8 cellular contexts compared by ENCODE assay signal in the genomic region with DNA sequence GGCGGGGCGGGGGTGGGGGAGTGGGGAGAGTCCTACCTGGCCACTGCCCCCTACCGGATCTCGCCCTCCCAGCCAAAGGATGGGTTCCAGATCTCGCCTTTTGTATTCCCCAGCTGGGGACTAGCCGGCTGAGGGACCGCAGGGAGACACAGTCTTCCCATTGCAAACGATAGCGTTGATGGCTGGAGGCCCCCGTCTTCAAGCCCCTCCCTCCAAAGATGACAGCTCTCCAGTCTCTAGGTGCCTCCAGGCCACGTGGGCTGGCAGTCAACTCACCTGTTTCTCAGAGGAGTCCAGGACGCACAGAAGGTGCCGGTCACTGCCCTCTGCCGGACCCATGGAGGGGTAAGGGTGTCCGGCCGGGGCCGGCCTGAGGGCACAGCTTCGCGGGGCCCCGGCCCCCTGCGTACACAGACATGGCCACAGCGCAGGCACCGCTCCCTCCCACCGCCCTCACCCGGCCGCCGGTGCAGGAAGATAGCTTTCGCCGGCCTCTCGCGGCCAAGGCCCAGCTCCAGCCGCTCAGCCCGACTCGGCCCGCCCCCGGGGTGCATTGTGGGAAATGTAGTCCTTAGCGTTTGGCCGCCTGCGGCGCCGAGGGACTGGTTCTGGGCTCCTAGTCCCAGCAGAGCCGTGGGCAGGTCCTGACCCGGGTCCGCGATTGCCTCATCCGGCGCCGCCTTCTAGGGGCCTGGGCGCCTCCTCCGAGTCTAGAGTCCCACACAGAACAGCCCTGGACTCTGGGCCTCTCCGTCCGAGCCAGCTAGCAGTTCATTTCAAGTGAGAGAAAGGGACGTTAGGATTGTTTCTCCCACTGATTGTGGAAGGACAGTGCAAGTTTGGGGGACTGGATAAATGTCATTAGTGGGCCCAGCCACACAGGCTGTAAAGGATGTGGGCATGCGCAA. TPM values are rescaled to one million over a fixed set of nuclear protein-coding genes. Genes with fewer than 3 reads are reported as not detected.
DNase-seq lines count a peak whose midpoint lies in the region; ATAC-seq and TF ChIP-seq lines count a peak whose summit lies in the region.

A gene with protein sequence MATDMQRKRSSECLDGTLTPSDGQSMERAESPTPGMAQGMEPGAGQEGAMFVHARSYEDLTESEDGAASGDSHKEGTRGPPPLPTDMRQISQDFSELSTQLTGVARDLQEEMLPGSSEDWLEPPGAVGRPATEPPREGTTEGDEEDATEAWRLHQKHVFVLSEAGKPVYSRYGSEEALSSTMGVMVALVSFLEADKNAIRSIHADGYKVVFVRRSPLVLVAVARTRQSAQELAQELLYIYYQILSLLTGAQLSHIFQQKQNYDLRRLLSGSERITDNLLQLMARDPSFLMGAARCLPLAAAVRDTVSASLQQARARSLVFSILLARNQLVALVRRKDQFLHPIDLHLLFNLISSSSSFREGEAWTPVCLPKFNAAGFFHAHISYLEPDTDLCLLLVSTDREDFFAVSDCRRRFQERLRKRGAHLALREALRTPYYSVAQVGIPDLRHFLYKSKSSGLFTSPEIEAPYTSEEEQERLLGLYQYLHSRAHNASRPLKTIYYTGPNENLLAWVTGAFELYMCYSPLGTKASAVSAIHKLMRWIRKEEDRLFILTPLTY (minus strand): TSS at position 479 of the 908 bp plus-strand sequence. CDS start 16,465 bp downstream, outside the sequence.

- H3K4me3 ChIP-seq in CD4-positive, CD25-positive, alpha-beta regulatory T cell (ENCODE audit: low read depth, low read length): peak within 1 kb of the TSS; percentile 77
- H3K4me3 ChIP-seq in dorsolateral prefrontal cortex: peak within 1 kb of the TSS; percentile 63 to 98 (median 91)
- peak within 1 kb of the TSS; percentile 64 for H3K4me3 ChIP-seq in lower leg skin (ENCODE audit: low read depth, poor library complexity, severe bottlenecking)

- no peaks in the 10 kb centered on the region for H3K36me3 ChIP-seq in CD4-positive, CD25-positive, alpha-beta regulatory T cell (ENCODE audit: control insufficient read depth, insufficient read depth, low read length)

- no peak for TF ChIP-seq POLR2A in lower leg skin (IDR thresholded peaks at IDR 0.05)

- CTCF ChIA-PET in activated CD4-positive, alpha-beta memory T cell treated with anti-CD3 and anti-CD28 coated beads for 36 hours (lab: Charles Lee): interaction anchor here (0.6 to 2.3 kb wide), 9 partner anchors 9 to 582 kb away, joined by 3 to 18 read pairs (median 4); a partner anchor contains a TSS

- peaks cover 6% of the 10 kb centered on the region for H3K36me3 Mint-ChIP-seq in CD4-positive, CD25-positive, alpha-beta regulatory T cell
- no peaks in the 10 kb centered on the region for H3K36me3 Mint-ChIP-seq in activated CD4-positive, alpha-beta memory T cell treated with anti-CD3 and anti-CD28 coated beads for 36 hours

- TF ChIP-seq CTCF in dorsolateral prefrontal cortex (IDR thresholded peaks at IDR 0.05 in 54 of 56, conservative IDR thresholded peaks at IDR 0.05 in 2 of 56; ENCODE audit: low read depth in 1 of 56, partially characterized antibody in 56 of 56) (peak in 49 of 56 donors; percentile 11 to 67 (median 42)), lower leg skin (IDR thresholded peaks at IDR 0.05) (no peak)

- no peaks in the 10 kb centered on the region for H3K27me3 Mint-ChIP-seq in CD4-positive, CD25-positive, alpha-beta regulatory T cell
- no peaks in the 10 kb centered on the region for H3K27me3 Mint-ChIP-seq in activated CD4-positive, alpha-beta memory T cell treated with anti-CD3 and anti-CD28 coated beads for 36 hours

- H3K9me3 ChIP-seq in CD4-positive, CD25-positive, alpha-beta regulatory T cell (ENCODE audit: control insufficient read depth in 2 of 2, low read length in 2 of 2): no peaks in the 10 kb centered on the region

- peaks cover 12% of the 10 kb centered on the region for H3K4me1 ChIP-seq in CD4-positive, CD25-positive, alpha-beta regulatory T cell (ENCODE audit: control insufficient read depth, insufficient read depth, low read length, poor library complexity, severe bottlenecking)

- 1 to 4% methylated on average over 10 to 36 of the region's 54 CpGs for WGBS in lower leg skin, 2 donors

- no peaks in the 10 kb centered on the region for H3K9me3 Mint-ChIP-seq in CD4-positive, CD25-positive, alpha-beta regulatory T cell
- H3K9me3 Mint-ChIP-seq in activated CD4-positive, alpha-beta memory T cell treated with anti-CD3 and anti-CD28 coated beads for 36 hours: no peaks in the 10 kb centered on the region

- H3K4me1 Mint-ChIP-seq in CD4-positive, CD25-positive, alpha-beta regulatory T cell: peaks cover 0 to 39% (median 18%) of the 10 kb centered on the region in 4 donors
- H3K4me1 Mint-ChIP-seq in activated CD4-positive, alpha-beta memory T cell treated with anti-CD3 and anti-CD28 coated beads for 36 hours (ENCODE audit: low read depth): peaks cover 21% of the 10 kb centered on the region

- POLR2A ChIA-PET in activated CD4-positive, alpha-beta memory T cell treated with anti-CD3 and anti-CD28 coated beads for 36 hours (lab: Charles Lee): interaction anchor here (2.8 kb wide), 1 partner anchor 11 kb away, joined by 28 read pairs; a partner anchor contains a TSS

- intact Hi-C loops in activated CD4-positive, alpha-beta memory T cell treated with anti-CD3 and anti-CD28 coated beads for 36 hours (cut with micrococcal nuclease): loop anchor here (1.0 kb wide), 1 partner anchor 11 kb away; a partner anchor contains a TSS
- intact Hi-C loops in dorsolateral prefrontal cortex (cut with DNase I): loop anchor here in 1 of 2 donors (1.0 to 5.0 kb wide), 2 partner anchors 11 to 72 kb away; a partner anchor contains a TSS
- intact Hi-C loops in lower leg skin (cut with DNase I; ENCODE audit: low total_unique reads): no loop called here

- DNase-seq in CD4-positive, CD25-positive, alpha-beta regulatory T cell: peak; percentile 77 to 86 (median 83)
- DNase-seq in NCI-H774 (lab: John Stamatoyannopoulos, UW) (peak; percentile 68), dorsolateral prefrontal cortex (peak; percentile 87 to 98 (median 94)), lower leg skin (ENCODE audit: low spot score in 2 of 2) (peak; percentile 93 to 99)
- DNase-seq in activated CD4-positive, alpha-beta memory T cell treated with anti-CD3 and anti-CD28 coated beads for 36 hours: peak; percentile 92
- peak; percentile 89 to 90 for DNase-seq in stimulated activated CD4-positive, alpha-beta T cell treated with anti-CD3 and anti-CD28 coated beads, Interleukin-4, amount 100 ng/mL, for 48 hours (ENCODE audit: low read depth in 2 of 2)

- H3K27ac Mint-ChIP-seq in CD4-positive, CD25-positive, alpha-beta regulatory T cell: peak within 1 kb of the TSS; percentile 52 to 91 (median 84)
- peak within 1 kb of the TSS; percentile 80 for H3K27ac Mint-ChIP-seq in activated CD4-positive, alpha-beta memory T cell treated with anti-CD3 and anti-CD28 coated beads for 36 hours

- H3K27ac ChIP-seq in CD4-positive, CD25-positive, alpha-beta regulatory T cell (ENCODE audit: insufficient read depth, low read length, poor library complexity, severe bottlenecking): peak within 1 kb of the TSS; percentile 89
- peak within 1 kb of the TSS; percentile 2 to 97 (median 89) for H3K27ac ChIP-seq in dorsolateral prefrontal cortex

- H3K27me3 ChIP-seq in CD4-positive, CD25-positive, alpha-beta regulatory T cell (ENCODE audit: control insufficient read depth, insufficient read depth, low read length): no peaks in the 10 kb centered on the region
- H3K27me3 ChIP-seq in dorsolateral prefrontal cortex: no peaks in the 10 kb centered on the region

- H3K4me3 Mint-ChIP-seq in CD4-positive, CD25-positive, alpha-beta regulatory T cell: peak within 1 kb of the TSS; percentile 85 to 93 (median 88)
- peak within 1 kb of the TSS; percentile 79 for H3K4me3 Mint-ChIP-seq in activated CD4-positive, alpha-beta memory T cell treated with anti-CD3 and anti-CD28 coated beads for 36 hours

- peak; percentile 93 to 95 for ATAC-seq in CD4-positive, CD25-positive, alpha-beta regulatory T cell (ENCODE audit: low read depth in 2 of 2)
- ATAC-seq in GM19324 (IDR thresholded peaks at IDR 0.05; ENCODE audit: low FRiP score, unreplicated experiment) (peak; percentile 92), HG03460 (IDR thresholded peaks at IDR 0.05; ENCODE audit: unreplicated experiment) (peak; percentile 82)

RNA-seq across cellular contexts. Expression of the gene that starts here (rescaled TPM):
- 4.7 TPM for total RNA-seq in CD4-positive, CD25-positive, alpha-beta regulatory T cell
- 10 to 100 TPM; 14.9 to 20.1 (median 19.2) TPM for polyA plus RNA-seq in CD4-positive, CD25-positive, alpha-beta regulatory T cell
- 1 to 10 TPM; 6.3 to 7.8 TPM for total RNA-seq in activated CD4-positive, alpha-beta memory T cell treated with anti-CD3 and anti-CD28 coated beads for 36 hours
- total RNA-seq in dorsolateral prefrontal cortex: 10 to 100 TPM; 14.1 to 38.3 (median 21.6) TPM
- total RNA-seq in lower leg skin: 10 to 100 TPM in 3 of 4 donors, 1 to 10 TPM in 1; 5.6 to 16.7 (median 11.4) TPM

Comparison
In these comparisons a context has a peak if more than half of its experiments do, and no peak if none do; other contexts are left out.
1. Peak in every context shown above with its lines: DNase-seq, ATAC-seq, H3K4me3 ChIP-seq and H3K27ac ChIP-seq.
2. CTCF ChIP-seq: peak in dorsolateral prefrontal cortex (49 of 56); none in lower leg skin (0 of 3).